1 cellular context compared by ENCODE assay signal in the genomic region with DNA sequence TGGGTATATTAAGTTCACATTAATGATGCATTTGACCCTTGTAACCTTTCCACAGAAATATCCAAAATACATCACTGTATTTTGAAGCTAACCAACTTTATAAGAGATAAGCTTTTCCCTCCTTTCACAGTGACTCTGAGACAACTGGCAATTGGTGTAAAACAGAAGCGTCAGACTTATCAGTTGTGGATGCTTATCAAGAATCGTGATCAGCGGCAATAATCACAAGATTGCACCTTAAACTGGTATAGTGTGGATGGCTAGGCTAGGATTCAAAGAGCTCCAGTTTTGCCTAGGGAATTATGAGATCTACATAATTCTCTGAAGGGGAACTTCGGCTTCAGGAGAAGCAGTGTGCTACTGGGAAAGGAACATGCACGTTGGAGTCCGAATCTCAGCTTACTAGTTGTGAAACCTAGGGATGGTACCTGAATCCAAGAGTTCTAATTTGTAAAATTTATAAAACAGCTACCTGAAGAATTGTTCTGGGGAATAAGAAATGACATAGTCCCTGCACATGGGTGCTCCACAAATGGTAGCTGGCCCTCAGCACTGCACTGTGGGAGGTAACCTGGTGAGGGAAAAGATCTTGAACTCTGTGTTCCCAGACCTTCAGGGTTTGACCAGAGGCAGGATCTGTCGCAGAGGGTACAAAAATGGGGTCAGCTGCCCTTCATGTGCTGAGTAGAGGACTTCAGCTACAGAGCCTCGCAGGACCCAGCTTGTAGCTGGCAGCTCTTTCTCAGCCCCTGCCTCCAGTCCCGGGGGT.
TF ChIP-seq lines count a peak whose summit lies in the region.

No MANE protein-coding gene starts in this region.

TF ChIP-seq in GM23338, 12 proteins besides CTCF, POLR2A, EP300 and RAD21 (continued from another document):
- TF ChIP-seq, protein P1, sequence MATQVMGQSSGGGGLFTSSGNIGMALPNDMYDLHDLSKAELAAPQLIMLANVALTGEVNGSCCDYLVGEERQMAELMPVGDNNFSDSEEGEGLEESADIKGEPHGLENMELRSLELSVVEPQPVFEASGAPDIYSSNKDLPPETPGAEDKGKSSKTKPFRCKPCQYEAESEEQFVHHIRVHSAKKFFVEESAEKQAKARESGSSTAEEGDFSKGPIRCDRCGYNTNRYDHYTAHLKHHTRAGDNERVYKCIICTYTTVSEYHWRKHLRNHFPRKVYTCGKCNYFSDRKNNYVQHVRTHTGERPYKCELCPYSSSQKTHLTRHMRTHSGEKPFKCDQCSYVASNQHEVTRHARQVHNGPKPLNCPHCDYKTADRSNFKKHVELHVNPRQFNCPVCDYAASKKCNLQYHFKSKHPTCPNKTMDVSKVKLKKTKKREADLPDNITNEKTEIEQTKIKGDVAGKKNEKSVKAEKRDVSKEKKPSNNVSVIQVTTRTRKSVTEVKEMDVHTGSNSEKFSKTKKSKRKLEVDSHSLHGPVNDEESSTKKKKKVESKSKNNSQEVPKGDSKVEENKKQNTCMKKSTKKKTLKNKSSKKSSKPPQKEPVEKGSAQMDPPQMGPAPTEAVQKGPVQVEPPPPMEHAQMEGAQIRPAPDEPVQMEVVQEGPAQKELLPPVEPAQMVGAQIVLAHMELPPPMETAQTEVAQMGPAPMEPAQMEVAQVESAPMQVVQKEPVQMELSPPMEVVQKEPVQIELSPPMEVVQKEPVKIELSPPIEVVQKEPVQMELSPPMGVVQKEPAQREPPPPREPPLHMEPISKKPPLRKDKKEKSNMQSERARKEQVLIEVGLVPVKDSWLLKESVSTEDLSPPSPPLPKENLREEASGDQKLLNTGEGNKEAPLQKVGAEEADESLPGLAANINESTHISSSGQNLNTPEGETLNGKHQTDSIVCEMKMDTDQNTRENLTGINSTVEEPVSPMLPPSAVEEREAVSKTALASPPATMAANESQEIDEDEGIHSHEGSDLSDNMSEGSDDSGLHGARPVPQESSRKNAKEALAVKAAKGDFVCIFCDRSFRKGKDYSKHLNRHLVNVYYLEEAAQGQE (IDR thresholded peaks at IDR 0.05; ENCODE audit: unreplicated experiment) = no peak
- no peak for TF ChIP-seq ZNF331 (CRISPR knock-in tag; IDR thresholded peaks at IDR 0.05; ENCODE audit: low read depth)
- no peak for TF ChIP-seq EZH2phosphoT487 (IDR thresholded peaks at IDR 0.05; ENCODE audit: unreplicated experiment)
- no peak for TF ChIP-seq EZH2 (IDR thresholded peaks at IDR 0.05; ENCODE audit: low read depth, unreplicated experiment)
- TF ChIP-seq STAT1 (IDR thresholded peaks at IDR 0.05; ENCODE audit: unreplicated experiment) = no peak
- TF ChIP-seq ZNF114 (CRISPR knock-in tag; IDR thresholded peaks at IDR 0.05) = no peak
- TF ChIP-seq ETS1 (IDR thresholded peaks at IDR 0.05) = no peak
- no peak for TF ChIP-seq POLR2AphosphoS5 (IDR thresholded peaks at IDR 0.05; ENCODE audit: low read depth)
- TF ChIP-seq NANOG (IDR thresholded peaks at IDR 0.05; ENCODE audit: borderline replicate concordance) = no peak
